Comparison of ENCODE assay signal across 8 cellular contexts in the genomic region with DNA sequence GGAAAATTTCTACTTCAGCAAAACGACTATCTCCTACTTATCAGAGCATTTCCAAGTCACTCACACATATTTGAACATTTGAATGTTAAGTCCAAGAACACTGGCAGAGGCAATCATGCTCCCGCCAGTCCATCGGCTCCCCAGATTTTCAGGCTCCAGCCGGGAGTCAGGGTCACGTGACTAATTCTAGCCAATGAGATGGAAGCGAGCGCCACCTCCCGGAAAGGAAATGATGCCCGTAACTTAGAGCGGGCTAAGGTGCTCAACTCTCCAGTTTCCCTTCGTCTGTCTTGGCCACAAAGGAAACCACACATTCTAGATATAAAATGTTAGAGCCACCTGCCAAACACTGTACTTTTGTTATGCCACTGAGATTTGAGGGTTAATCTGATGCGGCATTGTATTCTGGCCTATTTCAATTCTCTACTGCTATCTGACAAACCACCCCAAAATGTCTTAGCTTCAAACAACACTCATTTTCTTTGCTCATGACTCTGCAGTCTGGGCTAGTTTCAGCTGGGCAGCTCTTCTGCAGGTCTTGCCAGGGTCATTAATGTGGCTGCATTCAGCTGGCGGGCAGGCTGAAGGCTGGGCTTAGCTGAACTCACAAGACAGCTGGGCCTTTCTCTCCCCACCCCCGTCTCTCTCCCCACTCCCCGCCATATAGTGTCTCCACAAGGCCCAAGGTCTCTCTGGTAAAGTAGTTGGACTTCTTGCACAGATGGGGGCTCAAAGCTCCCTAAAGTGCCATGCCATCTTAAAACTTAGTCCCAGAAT. TPM values are rescaled to one million over a fixed set of nuclear protein-coding genes. Genes with fewer than 3 reads are reported as not detected.
DNase-seq lines count a peak whose midpoint lies in the region; ATAC-seq and TF ChIP-seq lines count a peak whose summit lies in the region.

No MANE protein-coding gene starts in this region.

- TF ChIP-seq POLR2A in IMR-90 (IDR thresholded peaks at IDR 0.05; ENCODE audit: low read depth, low read length): no peak
- no peak for TF ChIP-seq POLR2A in body of pancreas (IDR thresholded peaks at IDR 0.05)

- H2AFZ ChIP-seq in IMR-90 (replicated peaks; ENCODE audit: low read length, poor library complexity) (peak overlapping the region; percentile 60), neuronal stem cell (ENCODE audit: low read length) (peak overlapping the region; percentile 56)

- no peak overlapping the region for H2AK9ac ChIP-seq in IMR-90 (replicated peaks; ENCODE audit: low read depth, low read length, poor library complexity)

- no peak overlapping the region for H3K14ac ChIP-seq in IMR-90 (replicated peaks; ENCODE audit: low read depth, low read length)
- H3K14ac ChIP-seq in neuronal stem cell (ENCODE audit: low read length): no peak overlapping the region

- no peak overlapping the region for H2BK12ac ChIP-seq in neuronal stem cell (ENCODE audit: low read length)

- H4K8ac ChIP-seq in IMR-90 (ENCODE audit: low read depth in 2 of 2, low read length in 2 of 2) (peak overlapping the region in 1 of 2 experiments; percentile 83; a peak in 2 of 4 replicates), neuronal stem cell (ENCODE audit: low read depth, low read length) (no peak overlapping the region)

- no peak overlapping the region for H2BK20ac ChIP-seq in IMR-90 (ENCODE audit: low read depth, low read length)

- no peaks in the 10 kb centered on the region for H3K9me1 ChIP-seq in IMR-90 (ENCODE audit: insufficient read depth, low read length)

- H4K20me1 ChIP-seq in IMR-90 (ENCODE audit: insufficient read depth, low read length): no peaks in the 10 kb centered on the region

- DNase-seq in CD8-positive, alpha-beta memory T cell: peak in 4 of 5 donors; percentile 38 to 62 (median 47)
- DNase-seq in IMR-90 (no peak), neuronal stem cell (ENCODE audit: low spot score) (no peak), body of pancreas (no peak), NCI-H446 treated with DMSO at 0.1 percent for 48 hours (lab: John Stamatoyannopoulos, UW) (no peak)

- no peaks in the 10 kb centered on the region for H3K27me3 ChIP-seq in CD8-positive, alpha-beta memory T cell (ENCODE audit: insufficient read depth, low read length, poor library complexity, severe bottlenecking)
- peaks cover 7% of the 10 kb centered on the region; the same call in 1 of the 2 replicates for H3K27me3 ChIP-seq in IMR-90 (ENCODE audit: control insufficient read depth, insufficient read depth, low read length)
- peaks cover 0 to 26% (median 0%) of the 10 kb centered on the region in 3 experiments for H3K27me3 ChIP-seq in neuronal stem cell (ENCODE audit: control insufficient read depth in 3 of 3, insufficient read depth in 3 of 3, low read depth in 1 of 3, low read length in 3 of 3)
- H3K27me3 ChIP-seq in body of pancreas: no peaks in the 10 kb centered on the region

- no peaks in the 10 kb centered on the region for H3K36me3 ChIP-seq in CD8-positive, alpha-beta memory T cell (ENCODE audit: insufficient read depth, low read length)
- H3K36me3 ChIP-seq in IMR-90 (ENCODE audit: control insufficient read depth, insufficient read depth, low read length) (no peaks in the 10 kb centered on the region), neuronal stem cell (replicated peaks in 1 of 2; ENCODE audit: control insufficient read depth in 2 of 2, insufficient read depth in 2 of 2, low read length in 2 of 2) (no peaks in the 10 kb centered on the region), body of pancreas (replicated peaks in 1 of 2; ENCODE audit: insufficient read depth in 1 of 2, low read depth in 2 of 2) (no peaks in the 10 kb centered on the region)

- H3K4me2 ChIP-seq in IMR-90 (ENCODE audit: low read depth, low read length) (no peak overlapping the region), neuronal stem cell (ENCODE audit: insufficient read depth, low read length, poor library complexity, severe bottlenecking) (no peak overlapping the region)

- no peaks in the 10 kb centered on the region for H3K9me3 ChIP-seq in CD8-positive, alpha-beta memory T cell (ENCODE audit: low read length)
- H3K9me3 ChIP-seq in IMR-90 (ENCODE audit: control insufficient read depth, insufficient read depth, low read length): no peaks in the 10 kb centered on the region
- H3K9me3 ChIP-seq in neuronal stem cell (replicated peaks in 1 of 2; ENCODE audit: control insufficient read depth in 2 of 2, insufficient read depth in 1 of 2, low read depth in 1 of 2, low read length in 2 of 2): no peaks in the 10 kb centered on the region
- H3K9me3 ChIP-seq in body of pancreas: no peaks in the 10 kb centered on the region

- no peak overlapping the region for H3K27ac ChIP-seq in CD8-positive, alpha-beta memory T cell (ENCODE audit: low read depth, low read length)
- H3K27ac ChIP-seq in IMR-90 (ENCODE audit: insufficient read depth, low read length): no peak overlapping the region
- no peak overlapping the region for H3K27ac ChIP-seq in neuronal stem cell (replicated peaks; ENCODE audit: low read length)
- H3K27ac ChIP-seq in body of pancreas: no peak overlapping the region

- no peaks in the 10 kb centered on the region for H3K9me3 Mint-ChIP-seq in CD8-positive, alpha-beta memory T cell
- H3K9me3 Mint-ChIP-seq in activated T-helper 17 cell treated with anti-CD3 and anti-CD28 coated beads, Interleukin-2, amount 50 U/mL, for 72 hours: no peaks in the 10 kb centered on the region

- no peak overlapping the region for H2BK5ac ChIP-seq in IMR-90 (ENCODE audit: low read depth, low read length, poor library complexity, severe bottlenecking)
- H2BK5ac ChIP-seq in neuronal stem cell (ENCODE audit: low read length): no peak overlapping the region

- BruUV-seq in IMR-90 (replicated peaks; lab: Mats Ljungman, UMichigan): no TSS peak

- in situ Hi-C loops in IMR-90 (cut with MboI; ENCODE audit: low sequenced_read_pairs): no loop called here

- WGBS in IMR-90 (ENCODE audit: extremely low coverage in 2 of 2, insufficient read length in 1 of 2), 2 experiments: 45% methylated on average over 6 of the region's 15 CpGs; no CpG with 5 or more reads in 1 of the 2 experiments
- WGBS in neuronal stem cell (ENCODE audit: extremely low coverage in 2 of 2, insufficient read length in 2 of 2, insufficient replicate concordance in 1 of 2), 2 donors: no CpG with 5 or more reads among the region's 15 CpGs
- WGBS in body of pancreas, 2 donors: 65 to 69% methylated on average over 15 of the region's 15 CpGs

- no peaks in the 10 kb centered on the region for H3K4me1 ChIP-seq in CD8-positive, alpha-beta memory T cell (ENCODE audit: insufficient read depth, low read length)
- H3K4me1 ChIP-seq in IMR-90 (ENCODE audit: control insufficient read depth, insufficient read depth, low read length) (peaks cover 2% of the 10 kb centered on the region; the same call in 1 of the 2 replicates), neuronal stem cell (ENCODE audit: control insufficient read depth in 2 of 2, insufficient read depth in 1 of 2, low read depth in 1 of 2, low read length in 2 of 2) (peaks cover 2 to 3% of the 10 kb centered on the region in 2 donors), body of pancreas (no peaks in the 10 kb centered on the region)

- peak overlapping the region in 6 of 8 donors; percentile 15 to 83 (median 49) for H3K27ac Mint-ChIP-seq in CD8-positive, alpha-beta memory T cell
- H3K27ac Mint-ChIP-seq in activated T-helper 17 cell treated with anti-CD3 and anti-CD28 coated beads, Interleukin-2, amount 50 U/mL, for 72 hours: peak overlapping the region; percentile 81

- peaks cover 0 to 11% of the 10 kb centered on the region in 2 donors for H3K27me3 Mint-ChIP-seq in CD8-positive, alpha-beta memory T cell
- H3K27me3 Mint-ChIP-seq in activated T-helper 17 cell treated with anti-CD3 and anti-CD28 coated beads, Interleukin-2, amount 50 U/mL, for 72 hours: peaks cover 4% of the 10 kb centered on the region

- ATAC-seq in IMR-90 (ENCODE audit: low read depth) (no peak), body of pancreas (no peak), GM18519 (IDR thresholded peaks at IDR 0.05; ENCODE audit: low FRiP score, unreplicated experiment) (no peak), GM21447 (IDR thresholded peaks at IDR 0.05; ENCODE audit: unreplicated experiment) (no peak)
- ATAC-seq in activated T-helper 17 cell treated with anti-CD3 and anti-CD28 coated beads, Interleukin-2, amount 50 U/mL, for 72 hours (replicated peaks): peak; percentile 87

- H2BK120ac ChIP-seq in IMR-90 (ENCODE audit: low read depth, low read length) (no peak overlapping the region), neuronal stem cell (ENCODE audit: low read depth, low read length) (no peak overlapping the region)

- POLR2A ChIA-PET in CD8-positive, alpha-beta memory T cell (lab: Charles Lee): no interaction called here
- POLR2A ChIA-PET in IMR-90 (lab: Charles Lee; ENCODE audit: unreplicated experiment): no interaction called here

- no peak overlapping the region for H3K4ac ChIP-seq in IMR-90 (ENCODE audit: low read depth, low read length)
- no peak overlapping the region for H3K4ac ChIP-seq in neuronal stem cell (ENCODE audit: low read length)

- intact Hi-C loops in IMR-90 (cut with micrococcal nuclease) (loop anchor here (5.0 kb wide), 1 partner anchor 379 kb away; no protein-coding TSS in a partner anchor), body of pancreas (cut with DNase I) (no loop called here)

- no peak overlapping the region for H2AK5ac ChIP-seq in IMR-90 (ENCODE audit: low read depth, low read length)
- no peak overlapping the region for H2AK5ac ChIP-seq in neuronal stem cell (ENCODE audit: low read depth, low read length)

- H3K4me3 ChIP-seq in CD8-positive, alpha-beta memory T cell (ENCODE audit: low read length): peak overlapping the region; percentile 2
- H3K4me3 ChIP-seq in IMR-90 (ENCODE audit: insufficient read depth, low read depth, low read length) (no peak overlapping the region), neuronal stem cell (ENCODE audit: low read length in 2 of 2) (no peak overlapping the region), body of pancreas (no peak overlapping the region)

- no peaks in the 10 kb centered on the region for H3K36me3 Mint-ChIP-seq in CD8-positive, alpha-beta memory T cell
- no peaks in the 10 kb centered on the region for H3K36me3 Mint-ChIP-seq in activated T-helper 17 cell treated with anti-CD3 and anti-CD28 coated beads, Interleukin-2, amount 50 U/mL, for 72 hours (ENCODE audit: low read depth)

- no peak overlapping the region for H4K5ac ChIP-seq in IMR-90 (ENCODE audit: low read depth, low read length)

- no peak overlapping the region for H3K56ac ChIP-seq in IMR-90 (ENCODE audit: extremely low read depth, insufficient read depth, low read length)

- TF ChIP-seq RAD21 in IMR-90 (IDR thresholded peaks at IDR 0.05; ENCODE audit: low read length): no peak

- H2BK15ac ChIP-seq in IMR-90 (ENCODE audit: low read depth, low read length) (no peak overlapping the region), neuronal stem cell (ENCODE audit: low read length) (no peak overlapping the region)

- CTCF ChIA-PET in CD8-positive, alpha-beta memory T cell (lab: Charles Lee): interaction anchor here (1.3 kb wide), 1 partner anchor 269 kb away, joined by 3 read pairs; no protein-coding TSS in a partner anchor
- CTCF ChIA-PET in IMR-90 (lab: Yijun Ruan, JAX): no interaction called here

- no peak overlapping the region for H3K9ac ChIP-seq in IMR-90 (ENCODE audit: low read depth, low read length)
- H3K9ac ChIP-seq in neuronal stem cell (ENCODE audit: low read depth, low read length, poor library complexity): no peak overlapping the region

- dilution Hi-C loops in IMR-90 (cut with HindIII; ENCODE audit: low sequenced_read_pairs, unreplicated experiment): no loop called here

- peaks cover 9 to 12% (median 10%) of the 10 kb centered on the region in 3 donors for H3K4me1 Mint-ChIP-seq in CD8-positive, alpha-beta memory T cell
- H3K4me1 Mint-ChIP-seq in activated T-helper 17 cell treated with anti-CD3 and anti-CD28 coated beads, Interleukin-2, amount 50 U/mL, for 72 hours: peaks cover 11% of the 10 kb centered on the region

- H3K23ac ChIP-seq in IMR-90 (ENCODE audit: low read depth, low read length) (no peak overlapping the region), neuronal stem cell (ENCODE audit: low read depth, low read length, poor library complexity) (no peak overlapping the region)

- H3K79me1 ChIP-seq in IMR-90 (ENCODE audit: low read depth in 1 of 2, low read length in 2 of 2) (no peaks in the 10 kb centered on the region), neuronal stem cell (ENCODE audit: low read depth, low read length) (no peaks in the 10 kb centered on the region)

- no peak for TF ChIP-seq CTCF in IMR-90 (conservative IDR thresholded peaks at IDR 0.05; ENCODE audit: low read depth, low read length)
- TF ChIP-seq CTCF in body of pancreas (IDR thresholded peaks at IDR 0.05): no peak

- H4K91ac ChIP-seq in IMR-90 (ENCODE audit: insufficient read depth, low read depth, low read length) (no peak overlapping the region), neuronal stem cell (ENCODE audit: low read depth, low read length, poor library complexity) (no peak overlapping the region)

- no peak overlapping the region for H3K18ac ChIP-seq in IMR-90 (ENCODE audit: low read depth, low read length)
- H3K18ac ChIP-seq in neuronal stem cell (ENCODE audit: low read length): no peak overlapping the region

- peak overlapping the region; percentile 34 to 83 (median 70) for H3K4me3 Mint-ChIP-seq in CD8-positive, alpha-beta memory T cell
- peak overlapping the region; percentile 75 for H3K4me3 Mint-ChIP-seq in activated T-helper 17 cell treated with anti-CD3 and anti-CD28 coated beads, Interleukin-2, amount 50 U/mL, for 72 hours

RNA-seq across cellular contexts. Expression of a gene that starts 16.5 kb away (rescaled TPM):
- total RNA-seq in CD8-positive, alpha-beta memory T cell: not detected
- 0.08 TPM for polyA plus RNA-seq in CD8-positive, alpha-beta memory T cell
- total RNA-seq in IMR-90 (2012; rRNA removed) (0.18 and 0.28 TPM in 2 replicates), body of pancreas (not detected)
- polyA plus RNA-seq in IMR-90 (2012; rRNA removed): 0.03 and 0.05 TPM in 2 replicates
- polyA plus RNA-seq in IMR-90 (2012; cell fraction: cytosol; rRNA removed): 0.03 and 0.07 TPM in 2 replicates
- polyA plus RNA-seq in IMR-90 (2012; cell fraction: nucleus; rRNA removed; ENCODE audit: low replicate concordance): 0.07 and 0.15 TPM in 2 replicates
- under 1 TPM in 1 of 2 donors, not detected in 1; 0.40 TPM for total RNA-seq in activated T-helper 17 cell treated with anti-CD3 and anti-CD28 coated beads, Interleukin-2, amount 50 U/mL, for 72 hours
- polyA plus RNA-seq in neuronal stem cell (2013, experiment 1 of 2): 0.06 TPM
- 0.08 TPM for polyA plus RNA-seq in neuronal stem cell (2013, experiment 2 of 2)

RNA-seq across cellular contexts. Expression of a gene that starts 58.9 kb away (rescaled TPM):
- 10 to 100 TPM; 32.9 to 33.3 TPM for total RNA-seq in CD8-positive, alpha-beta memory T cell
- 14.2 TPM for polyA plus RNA-seq in CD8-positive, alpha-beta memory T cell
- total RNA-seq in IMR-90 (2012; rRNA removed) (93.3 and 102 TPM in 2 replicates), body of pancreas (100 to 1,000 TPM in 1 of 2 donors, 10 to 100 TPM in 1; 61.5 to 192 TPM)
- 765 and 791 TPM in 2 replicates for polyA plus RNA-seq in IMR-90 (2012; rRNA removed)
- 1,392 and 1,573 TPM in 2 replicates for polyA plus RNA-seq in IMR-90 (2012; cell fraction: cytosol; rRNA removed)
- polyA plus RNA-seq in IMR-90 (2012; cell fraction: nucleus; rRNA removed; ENCODE audit: low replicate concordance): 755 and 1,109 TPM in 2 replicates
- 10 to 100 TPM; 41.6 to 46.8 TPM for total RNA-seq in activated T-helper 17 cell treated with anti-CD3 and anti-CD28 coated beads, Interleukin-2, amount 50 U/mL, for 72 hours
- polyA plus RNA-seq in neuronal stem cell (2013, experiment 1 of 2): 31.6 TPM
- 30.8 TPM for polyA plus RNA-seq in neuronal stem cell (2013, experiment 2 of 2)

Comparison
In these comparisons a context has a peak if more than half of its experiments do, and no peak if none do; other contexts are left out.
1. DNase-seq: peak in CD8-positive, alpha-beta memory T cell (4 of 5); none in IMR-90 (single experiment), neuronal stem cell (single experiment), body of pancreas (0 of 4) and NCI-H446 treated with DMSO at 0.1 percent for 48 hours (single experiment).